In the genomic region with DNA sequence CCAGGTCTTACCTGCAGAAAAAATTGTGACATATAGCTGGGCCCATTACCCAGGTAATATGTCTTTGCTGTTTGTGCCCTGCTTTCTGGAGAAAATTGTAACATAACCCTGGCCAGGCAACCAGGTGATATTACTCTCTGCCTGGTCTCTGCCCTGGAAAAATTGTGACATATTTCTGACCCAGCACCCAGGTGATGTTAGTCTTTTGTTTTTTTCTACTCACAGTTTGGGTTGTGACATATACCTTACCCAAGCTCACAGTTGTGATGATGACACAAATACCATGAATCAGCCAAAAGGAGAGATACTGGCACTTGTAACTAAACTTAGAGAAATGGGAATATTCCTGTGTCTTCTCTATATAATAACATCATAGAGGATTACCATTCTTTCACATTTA, we compare ENCODE assay signal across 27 cellular contexts.
"Had no signal": no experiment of that assay in that cellular context is flagged by ENCODE, and none has a peak within 500 bp of the region (broad histone marks: within the 10 kb centered on the region; RNA-seq: fewer than 3 reads in every experiment).

No MANE protein-coding gene starts in this region.

- H3K4me1 ChIP-seq: colonic mucosa, esophagus muscularis mucosa, esophagus squamous epithelium, foreskin keratinocyte, gastrocnemius medialis, gastroesophageal sphincter, heart left ventricle had no signal

- ATAC-seq: effector memory CD8-positive, alpha-beta T cell; esophagus mucosa; foreskin keratinocyte; gastrocnemius medialis; gastroesophageal sphincter; heart left ventricle had no signal

- DNase-seq: colonic mucosa; cortex of kidney; dermis blood vessel endothelial cell; dorsolateral prefrontal cortex; effector CD4-positive, alpha-beta T cell; effector CD8-positive, alpha-beta T cell; effector memory CD4-positive, alpha-beta T cell; effector memory CD8-positive, alpha-beta T cell; endodermal cell; erythroblast; esophagus squamous epithelium; foreskin fibroblast; foreskin keratinocyte; foreskin melanocyte; gastrocnemius medialis; glutamatergic neuron; head of caudate nucleus; heart left ventricle had no signal

- H3K27ac ChIP-seq: colonic mucosa, coronary artery, dorsolateral prefrontal cortex, epithelial cell of prostate, esophagus muscularis mucosa, esophagus squamous epithelium, foreskin keratinocyte, gastrocnemius medialis, gastroesophageal sphincter, heart left ventricle had no signal

- H3K9me3 ChIP-seq: colonic mucosa, gastrocnemius medialis had no signal

- H3K27me3 ChIP-seq: colonic mucosa, dorsolateral prefrontal cortex, esophagus muscularis mucosa, esophagus squamous epithelium, foreskin keratinocyte, gastrocnemius medialis, gastroesophageal sphincter, heart left ventricle had no signal

- FAIRE-seq: colon, endometrium, endothelial cell of umbilical vein, frontal cortex had no signal

- H3K4me3 ChIP-seq: colonic mucosa, coronary artery, dorsolateral prefrontal cortex, esophagus muscularis mucosa, esophagus squamous epithelium, gastrocnemius medialis, gastroesophageal sphincter, heart left ventricle had no signal

- H3K36me3 ChIP-seq: colonic mucosa, esophagus muscularis mucosa, esophagus squamous epithelium, gastrocnemius medialis, gastroesophageal sphincter, heart left ventricle had no signal
